ENCODE assay signal across 25 cellular contexts in the genomic region with DNA sequence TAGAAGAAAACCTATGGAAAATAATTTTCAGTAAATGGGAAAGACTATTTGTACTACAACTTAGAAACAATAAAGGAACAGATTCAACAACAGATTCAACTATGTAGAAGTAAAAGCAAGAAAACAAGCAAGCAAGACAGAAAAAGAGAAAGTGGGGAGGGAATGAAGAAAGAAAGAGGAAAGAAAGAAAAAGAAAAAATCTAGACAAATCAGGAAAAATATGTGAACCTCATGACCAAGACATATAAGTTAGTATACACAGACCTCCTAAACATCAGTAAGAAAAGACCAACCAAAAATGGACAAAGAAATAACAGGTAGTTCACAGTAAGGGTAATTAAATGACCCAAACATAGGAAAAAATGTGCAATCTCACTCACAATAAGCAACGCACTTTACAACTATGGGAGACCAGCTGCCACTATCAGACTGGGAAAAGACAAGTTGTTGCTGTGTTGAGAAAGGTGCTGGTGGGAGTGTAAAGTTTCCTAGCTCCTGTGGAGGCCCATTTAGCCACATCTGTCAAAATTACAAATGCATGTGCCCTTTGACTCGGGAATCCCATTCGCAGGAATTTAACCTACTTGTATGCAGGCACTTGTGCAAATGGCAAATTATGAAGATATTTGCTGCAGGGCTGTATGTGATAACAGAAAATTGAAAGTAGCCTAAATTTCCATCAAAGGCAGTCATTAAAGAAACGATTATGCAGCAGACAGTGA.
"Had no signal": no experiment of that assay in that cellular context is flagged by ENCODE, and none has a peak within 500 bp of the region (broad histone marks: within the 10 kb centered on the region; RNA-seq: fewer than 3 reads in every experiment).

No MANE protein-coding gene starts in this region.

- H3K9me3 ChIP-seq: esophagus squamous epithelium, lower lobe of right lung, psoas muscle, sigmoid colon, testis, tibial artery, upper lobe of right lung, vagina had no signal

- H3K27me3 ChIP-seq: sigmoid colon, testis, tibial artery, upper lobe of right lung, vagina had no signal

- DNase-seq: cortex of kidney; effector memory CD8-positive, alpha-beta T cell; erythroblast; esophagus squamous epithelium; foreskin melanocyte; glutamatergic neuron; left ventricle myocardium superior; lower lobe of right lung; naive thymus-derived CD8-positive, alpha-beta T cell; nephron progenitor cell; nucleus accumbens; psoas muscle; right cardiac atrium; sigmoid colon; stimulated activated CD4-positive, alpha-beta T cell treated with anti-CD3 and anti-CD28 coated beads, Interleukin-2, amount 100 ng/mL, for 24 hours; stimulated activated CD4-positive, alpha-beta T cell treated with anti-CD3 and anti-CD28 coated beads, Interleukin-4, amount 100 ng/mL, for 24 hours; stimulated activated naive CD8-positive, alpha-beta T cell treated with anti-CD3 and anti-CD28 coated beads, Interleukin-15, Interleukin-2, amounts not matched to agents 100 U/mL and 50 U/mL, for 24 hours; substantia nigra; testis; tibial artery; upper lobe of right lung had no signal

- H3K36me3 ChIP-seq: esophagus squamous epithelium, lower lobe of right lung, sigmoid colon, tibial artery, upper lobe of right lung, vagina had no signal

- H3K4me3 ChIP-seq: esophagus squamous epithelium, lower lobe of right lung, psoas muscle, sigmoid colon, testis, tibial artery, upper lobe of right lung, vagina had no signal

- ATAC-seq: effector memory CD8-positive, alpha-beta T cell; left ventricle myocardium superior; lower lobe of right lung; naive thymus-derived CD8-positive, alpha-beta T cell; psoas muscle; right cardiac atrium; stimulated activated effector memory CD8-positive, alpha-beta T cell treated with anti-CD3 and anti-CD28 coated beads, Interleukin-12 subunit alpha, Interleukin-12 subunit beta, amount 100 ng/mL, for 72 hours; stimulated activated naive CD8-positive, alpha-beta T cell treated with anti-CD3 and anti-CD28 coated beads, Interleukin-15, Interleukin-2, amounts not matched to agents 100 U/mL and 50 U/mL, for 24 hours; upper lobe of right lung had no signal

- H3K4me1 ChIP-seq: esophagus squamous epithelium, lower lobe of right lung, psoas muscle, sigmoid colon, testis, tibial artery, upper lobe of right lung, vagina had no signal

- H3K27ac ChIP-seq: esophagus squamous epithelium, lower lobe of right lung, psoas muscle, sigmoid colon, testis, tibial artery, upper lobe of right lung, vagina had no signal

- FAIRE-seq: endometrium, keratinocyte had no signal
